In genomic region chr1:110163591-110163990, GRCh38 we compare ENCODE assay signal across 18 cellular contexts. TPM values are rescaled to one million over a fixed set of nuclear protein-coding genes. Genes with fewer than 3 reads are reported as not detected.
DNase-seq lines count a peak whose midpoint lies in the region; ATAC-seq and TF ChIP-seq lines count a peak whose summit lies in the region.
"Had no signal": no experiment of that assay in that cellular context is flagged by ENCODE, and none has a peak within 500 bp of the region (broad histone marks: within the 10 kb centered on the region; RNA-seq: fewer than 3 reads in every experiment).

No MANE protein-coding gene starts in this region.

- H3K9me3 ChIP-seq in H9 (ENCODE audit: control insufficient read depth, low read depth, low read length) = no peaks in the 10 kb centered on the region
- H3K9me3 ChIP-seq: Peyer's patch had no signal

- H3K27ac ChIP-seq in H9 (ENCODE audit: insufficient read length, low read depth, low read length) (no peak overlapping the region), dorsolateral prefrontal cortex (peak overlapping the region in 34 of 59 donors; percentile 2 to 91 (median 59))
- H3K27ac ChIP-seq: 22Rv1, Peyer's patch had no signal

- H4K8ac ChIP-seq in H9 (replicated peaks; ENCODE audit: insufficient read length, low read depth, low read length) = no peak overlapping the region

- H3K27me3 ChIP-seq in H9 (ENCODE audit: insufficient read depth, low read length) (no peaks in the 10 kb centered on the region), dorsolateral prefrontal cortex (peaks cover 0 to 8% (median 0%) of the 10 kb centered on the region in 45 donors)
- H3K27me3 ChIP-seq: Peyer's patch had no signal

- no peaks in the 10 kb centered on the region for H4K20me1 ChIP-seq in H9 (ENCODE audit: control insufficient read depth, insufficient read depth, insufficient read length)

- H3K56ac ChIP-seq in H9 (ENCODE audit: insufficient read length, low read depth, low read length) = no peak overlapping the region

- H2AK5ac ChIP-seq in H9 (ENCODE audit: insufficient read length, low read length) = no peak overlapping the region

- H2AFZ ChIP-seq in H9 (ENCODE audit: low read length) = no peak overlapping the region

- no peaks in the 10 kb centered on the region for H3K79me1 ChIP-seq in H9 (ENCODE audit: insufficient read depth, low read depth, low read length, poor library complexity, severe bottlenecking)

- no peaks in the 10 kb centered on the region for H3K36me3 Mint-ChIP-seq in H9 (ENCODE audit: insufficient read depth in 1 of 3, low read depth in 3 of 3)
- H3K36me3 Mint-ChIP-seq: CD8-positive, alpha-beta T cell had no signal

- H3K4me3 ChIP-seq in dorsolateral prefrontal cortex = no peak overlapping the region
- H3K4me3 ChIP-seq: Peyer's patch had no signal

- H3K27me3 Mint-ChIP-seq in H9 (ENCODE audit: low read depth) = peaks cover 18% of the 10 kb centered on the region

- peaks cover 5 to 9% of the 10 kb centered on the region in 2 experiments; a peak in 3 of 4 replicates for H3K4me1 Mint-ChIP-seq in H9

- no peak overlapping the region for H3K27ac Mint-ChIP-seq in H9
- H3K27ac Mint-ChIP-seq: CD8-positive, alpha-beta T cell had no signal

- no peak overlapping the region for H3K4ac ChIP-seq in H9 (ENCODE audit: low read depth, low read length)

- no peak overlapping the region for H3K23ac ChIP-seq in H9 (ENCODE audit: insufficient read length, low read depth, low read length)

- H3K23me2 ChIP-seq in H9 (ENCODE audit: insufficient read length, low read depth, low read length, poor library complexity, severe bottlenecking) = no peaks in the 10 kb centered on the region

- H3K9ac ChIP-seq in H9 (ENCODE audit: extremely low read depth, insufficient read length, low read length) = no peak overlapping the region

- DNase-seq in DMS153 (lab: John Stamatoyannopoulos, UW) (peak; percentile 47), DMS153 treated with DMSO at 0.1 percent for 48 hours (lab: John Stamatoyannopoulos, UW; ENCODE audit: unreplicated experiment) (no peak), H9 (no peak), NCI-H345 treated with DMSO at 0.1 percent for 48 hours (lab: John Stamatoyannopoulos, UW; ENCODE audit: unreplicated experiment) (peak; percentile 12), dorsolateral prefrontal cortex (no peak), SKM-1 (lab: John Stamatoyannopoulos, UW; ENCODE audit: unreplicated experiment) (no peak)
- DNase-seq: CD8-positive, alpha-beta T cell; DMS 273 treated with DMSO at 0.1 percent for 48 hours; KBM-7; NCI-H1092; NCI-H187 treated with DMSO at 0.1 percent for 48 hours; NCI-H446; NCI-H82; Peyer's patch; Right ventricle myocardium superior had no signal

- H3T11ph ChIP-seq in H9 (ENCODE audit: low read length) = no peak overlapping the region

- intact Hi-C loops in dorsolateral prefrontal cortex (cut with DNase I) = no loop called here

- no peaks in the 10 kb centered on the region for H3K4me1 ChIP-seq in H9 (ENCODE audit: insufficient read depth, low read length)
- H3K4me1 ChIP-seq: Peyer's patch had no signal

- no peak overlapping the region for H4K5ac ChIP-seq in H9 (ENCODE audit: insufficient read length, low read depth, low read length)

- H2BK15ac ChIP-seq in H9 (ENCODE audit: low read depth, low read length) = no peak overlapping the region

- H3K79me2 ChIP-seq in H9 (ENCODE audit: insufficient read depth, low read length) = no peaks in the 10 kb centered on the region

- no peak overlapping the region for H3K4me3 Mint-ChIP-seq in H9
- H3K4me3 Mint-ChIP-seq: CD8-positive, alpha-beta T cell had no signal

- H2BK20ac ChIP-seq in H9 (ENCODE audit: low read depth, low read length, poor library complexity, severe bottlenecking) = no peak overlapping the region

- no peak overlapping the region for H3K4me2 ChIP-seq in H9 (ENCODE audit: insufficient read depth, insufficient read length, low read length)

- no peak overlapping the region for H2BK120ac ChIP-seq in H9 (ENCODE audit: low read depth, low read length, poor library complexity, severe bottlenecking)

- H3K9me3 Mint-ChIP-seq in H9 = no peaks in the 10 kb centered on the region
- H3K9me3 Mint-ChIP-seq: CD8-positive, alpha-beta T cell had no signal

- H2BK5ac ChIP-seq in H9 (ENCODE audit: insufficient read length, low read length) = no peak overlapping the region

- no peak overlapping the region for H4K91ac ChIP-seq in H9 (ENCODE audit: insufficient read length, low read depth, low read length)

- no peak overlapping the region for H2BK12ac ChIP-seq in H9 (ENCODE audit: insufficient read length, low read depth, low read length)

- TF ChIP-seq CTCF in H9 (conservative IDR thresholded peaks at IDR 0.05) = no peak
- no peak for TF ChIP-seq CTCF in dorsolateral prefrontal cortex (IDR thresholded peaks at IDR 0.05 in 54 of 56, conservative IDR thresholded peaks at IDR 0.05 in 2 of 56; ENCODE audit: low read depth in 1 of 56, partially characterized antibody in 56 of 56)

- no CpG with 5 or more reads among the region's 7 CpGs for WGBS in H9 (ENCODE audit: extremely low coverage, insufficient read length, low lambda C conversion rate)

- H3K14ac ChIP-seq in H9 (ENCODE audit: insufficient read depth, low read length) = 0 out of 2 replicates have a peak overlapping the region, but pooled peaks have one; percentile 13

- no peak overlapping the region for H3K18ac ChIP-seq in H9 (ENCODE audit: insufficient read length, low read depth, low read length)

- ATAC-seq in HG03442 (IDR thresholded peaks at IDR 0.05; ENCODE audit: unreplicated experiment) = no peak
- no peak for ATAC-seq in GM18907 (IDR thresholded peaks at IDR 0.05; ENCODE audit: unreplicated experiment)
- ATAC-seq: CD8-positive, alpha-beta T cell had no signal

RNA-seq across cellular contexts. Expression of gene SLC6A17, which starts 13.3 kb away (rescaled TPM):
- total RNA-seq in H9 (2021) (0.17 and 0.46 TPM in 2 replicates), dorsolateral prefrontal cortex (100 to 1,000 TPM in 89 of 120 experiments, 10 to 100 TPM in 31; 37.5 to 182 (median 122) TPM)
- total RNA-seq: CD8-positive, alpha-beta T cell; Right ventricle myocardium superior had no signal

RNA-seq across cellular contexts. Expression of gene KCNC4, which starts 46.5 kb away (rescaled TPM):
- 8.4 and 8.9 TPM in 2 replicates for total RNA-seq in H9 (2021)
- total RNA-seq in dorsolateral prefrontal cortex = 10 to 100 TPM; 16.2 to 73.4 (median 46.6) TPM

RNA-seq across cellular contexts. Expression of gene UBL4B, which starts 51.3 kb away (rescaled TPM):
- total RNA-seq in H9 (2021) (not detected in 2 replicates), dorsolateral prefrontal cortex (1 to 10 TPM in 31 of 120 experiments, under 1 TPM in 53, not detected in 36; 0.28 to 5.6 (median 0.70) TPM)
- total RNA-seq: CD8-positive, alpha-beta T cell; Peyer's patch; Right ventricle myocardium superior had no signal

Comparison
In these comparisons a context has a peak if more than half of its experiments do, and no peak if none do; other contexts are left out.
1. DNase-seq: peak in DMS153 (single experiment) and NCI-H345 treated with DMSO at 0.1 percent for 48 hours (single experiment); none in DMS153 treated with DMSO at 0.1 percent for 48 hours (single experiment), H9 (single experiment), dorsolateral prefrontal cortex (0 of 10) and SKM-1 (single experiment).
2. RNA of gene SLC6A17, which starts 13.3 kb away (total RNA-seq): 37.5 to 182 TPM in dorsolateral prefrontal cortex; 0.17 to 0.46 TPM in H9; every median in the first group is over 10 times any median in the second.